12 cellular contexts compared by ENCODE assay signal in the genomic region with DNA sequence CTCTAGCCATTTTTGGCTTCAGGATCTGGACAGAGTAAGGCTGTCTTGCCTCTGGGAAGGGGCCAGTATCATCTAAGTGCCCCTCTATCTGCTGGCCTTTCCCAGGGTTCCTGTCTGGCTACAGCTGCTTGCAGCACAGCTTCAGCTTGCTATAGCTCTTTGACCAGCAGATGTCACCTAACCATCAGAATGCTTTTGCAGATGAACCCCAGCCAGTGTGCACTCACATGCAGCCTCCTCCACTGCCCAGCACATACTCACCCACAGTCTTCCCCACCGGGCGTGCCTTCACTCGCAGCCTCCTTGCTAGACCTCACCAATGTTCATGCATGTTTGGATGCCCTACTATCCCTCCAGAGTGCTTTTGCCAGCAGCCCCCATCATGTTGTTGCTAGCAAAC.
A peak's percentile ranks its signal among the peaks of the same experiment; 100 is the strongest.
DNase-seq lines count a peak whose midpoint lies in the region; ATAC-seq lines count a peak whose summit lies in the region.
"Had no signal": no experiment of that assay in that cellular context is flagged by ENCODE, and none has a peak within 500 bp of the region (broad histone marks: within the 10 kb centered on the region; RNA-seq: fewer than 3 reads in every experiment).

No MANE protein-coding gene starts in this region.

- no peak for ATAC-seq in HG02678 (IDR thresholded peaks at IDR 0.05; ENCODE audit: unreplicated experiment)

- DNase-seq in NCI-H2081 (lab: John Stamatoyannopoulos, UW): peak; percentile 20 to 22
- no peak for DNase-seq in NCI-H2081 treated with DMSO at 0.1 percent for 48 hours (lab: John Stamatoyannopoulos, UW)
- peak; percentile 8 for DNase-seq in NCI-H460 (ENCODE audit: extremely low read depth, low read depth)
- DNase-seq in cerebellar cortex (ENCODE audit: low spot score): peak; percentile 8
- DNase-seq in non-pigmented ciliary epithelial cell (ENCODE audit: low read depth): peak; percentile 3
- DNase-seq in foreskin melanocyte: no peak
- DNase-seq in effector CD8-positive, alpha-beta T cell (lab: John Stamatoyannopoulos, UW): no peak
- DNase-seq: activated CD8-positive, alpha-beta memory T cell treated with anti-CD3 and anti-CD28 coated beads, Interleukin-2, amount 50 U/mL, for 4 hours; esophagus squamous epithelium; stimulated activated CD4-positive, alpha-beta T cell treated with anti-CD3 and anti-CD28 coated beads, Interleukin-4, amount 100 ng/mL, for 1 hour; T-helper 1 cell had no signal

Comparison
In these comparisons a context has a peak if more than half of its experiments do, and no peak if none do; other contexts are left out.
1. DNase-seq: peak in NCI-H2081 (2 of 2), NCI-H460 (single experiment), cerebellar cortex (single experiment) and non-pigmented ciliary epithelial cell (single experiment); none in NCI-H2081 treated with DMSO at 0.1 percent for 48 hours (single experiment), foreskin melanocyte (single experiment) and effector CD8-positive, alpha-beta T cell (single experiment).